8 cellular contexts compared by ENCODE assay signal in the genomic region with DNA sequence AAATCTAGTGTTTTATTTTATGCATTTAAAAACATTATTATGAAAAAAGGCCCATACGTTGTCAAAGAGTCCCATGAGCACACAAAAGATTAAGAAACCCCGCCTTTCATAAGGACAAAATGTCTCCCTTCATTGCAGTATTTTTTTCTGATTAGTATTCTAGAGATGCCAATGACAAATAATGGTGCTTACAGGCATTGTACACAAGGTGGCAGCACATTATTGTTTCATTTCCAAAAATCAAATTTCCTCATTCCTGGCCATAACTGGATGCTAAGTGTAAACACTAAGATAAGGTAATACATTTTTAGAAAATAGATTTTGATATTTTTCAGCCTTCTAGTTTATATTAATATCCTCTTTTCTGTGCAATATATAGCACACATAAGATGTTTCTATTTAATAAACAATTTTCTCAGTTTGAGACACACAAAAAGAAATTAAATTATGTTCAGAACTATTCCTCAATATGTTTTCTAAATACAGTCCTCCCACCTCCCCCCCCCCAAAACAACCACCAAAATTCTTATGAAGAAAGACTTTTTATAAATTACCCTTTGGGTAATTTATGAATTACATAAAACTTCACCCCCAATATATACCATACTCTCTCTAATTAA. TPM values are rescaled to one million over a fixed set of nuclear protein-coding genes. Genes with fewer than 3 reads are reported as not detected.
DNase-seq lines count a peak whose midpoint lies in the region; ATAC-seq and TF ChIP-seq lines count a peak whose summit lies in the region.

No MANE protein-coding gene starts in this region.

- H3K4me1 ChIP-seq in BE2C (0 out of 2 replicates have a peak, but pooled peaks cover 3% of the 10 kb centered on the region), osteoblast (ENCODE audit: insufficient read depth, low read length) (no peaks in the 10 kb centered on the region)

- ATAC-seq in GM18508 (IDR thresholded peaks at IDR 0.05; ENCODE audit: insufficient read depth, unreplicated experiment), result peak; percentile 65
- no peak for ATAC-seq in HG03457 (IDR thresholded peaks at IDR 0.05; ENCODE audit: unreplicated experiment)
- ATAC-seq in GM18873 (IDR thresholded peaks at IDR 0.05; ENCODE audit: low FRiP score, unreplicated experiment), result no peak

- no peaks in the 10 kb centered on the region for H3K36me3 ChIP-seq in BE2C
- H3K36me3 ChIP-seq in osteoblast (ENCODE audit: insufficient read depth, low read length), result no peaks in the 10 kb centered on the region

- DNase-seq in BE2C (no peak), SHP77 treated with DMSO at 0.1 percent for 48 hours (lab: John Stamatoyannopoulos, UW) (peak; percentile 5), fibroblast of peridontal ligament (ENCODE audit: extremely low read depth) (peak; percentile 72), osteoblast (ENCODE audit: insufficient read length, low spot score, missing footprints) (no peak)
- peak; percentile 16 for DNase-seq in Jurkat, Clone E6-1 (ENCODE audit: low read depth, low spot score)

- no peak overlapping the region for H3K27ac ChIP-seq in osteoblast (ENCODE audit: low read depth, low read length)

- H3K4me3 ChIP-seq in BE2C (ENCODE audit: low read depth, low read length) (no peak overlapping the region), osteoblast (ENCODE audit: insufficient read depth, low read length) (no peak overlapping the region)
- no peak overlapping the region for H3K4me3 ChIP-seq in Jurkat, Clone E6-1 (ENCODE audit: low read length)

- H4K20me1 ChIP-seq in osteoblast (ENCODE audit: insufficient read depth, low read length), result no peaks in the 10 kb centered on the region

- no peaks in the 10 kb centered on the region for H3K79me2 ChIP-seq in osteoblast (ENCODE audit: insufficient read depth, low read length)

- H3K27me3 ChIP-seq in BE2C (peaks cover 9% of the 10 kb centered on the region), osteoblast (ENCODE audit: insufficient read depth, low read length) (peaks cover 4% of the 10 kb centered on the region)

- no peaks in the 10 kb centered on the region for H3K9me3 ChIP-seq in BE2C
- H3K9me3 ChIP-seq in osteoblast (ENCODE audit: low read depth, low read length), result no peaks in the 10 kb centered on the region

- peak overlapping the region; percentile 30 for H2AFZ ChIP-seq in osteoblast (ENCODE audit: low read length)

- peak; percentile 67 for TF ChIP-seq CTCF in BE2C (IDR thresholded peaks at IDR 0.05; ENCODE audit: low read depth, low read length)
- peak; percentile 80 for TF ChIP-seq CTCF in osteoblast (IDR thresholded peaks at IDR 0.05; ENCODE audit: extremely low read depth, low read depth, low read length)

- peak overlapping the region; percentile 17 for H3K4me2 ChIP-seq in osteoblast (ENCODE audit: insufficient read depth, low read length)

RNA-seq across cellular contexts. Expression of gene TIGD2, which starts 47.7 kb away (rescaled TPM):
- polyA plus RNA-seq in BE2C (2012; ENCODE audit: insufficient read depth, insufficient read length, low read depth), result 3.0 TPM
- 8.2 TPM for polyA plus RNA-seq in Jurkat, Clone E6-1 (2012; ENCODE audit: insufficient read depth, insufficient read length)
- total RNA-seq in osteoblast, result 18.1 and 18.6 TPM in 2 replicates

Comparison
In these comparisons a context has a peak if more than half of its experiments do, and no peak if none do; other contexts are left out.
1. DNase-seq: peak in Jurkat, Clone E6-1 (single experiment), SHP77 treated with DMSO at 0.1 percent for 48 hours (single experiment) and fibroblast of peridontal ligament (single experiment); none in BE2C (single experiment) and osteoblast (single experiment).